In the genomic region with DNA sequence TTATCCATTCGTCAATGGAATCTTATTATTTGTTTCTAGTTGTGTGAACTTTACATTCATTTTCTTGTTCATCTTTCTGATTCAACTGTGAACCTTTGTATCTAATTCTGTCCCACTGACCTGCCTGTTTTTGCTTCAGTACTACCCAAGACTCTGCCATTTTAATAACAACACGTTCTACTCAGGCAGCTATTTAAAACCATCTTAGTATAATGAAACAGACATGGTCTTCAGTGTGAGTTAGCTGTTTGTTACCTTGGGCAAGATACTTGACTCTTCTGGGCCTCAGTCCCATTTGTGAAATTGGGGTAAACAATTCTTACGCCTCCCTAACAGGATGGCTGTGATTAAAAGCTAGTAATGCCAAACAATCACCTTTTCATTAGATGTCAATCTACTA, we compare ENCODE assay signal across 8 cellular contexts. TPM values are rescaled to one million over a fixed set of nuclear protein-coding genes. Genes with fewer than 3 reads are reported as not detected.
A peak's percentile ranks its signal among the peaks of the same experiment; 100 is the strongest.
DNase-seq lines count a peak whose midpoint lies in the region; ATAC-seq and TF ChIP-seq lines count a peak whose summit lies in the region.

No MANE protein-coding gene starts in this region.

- peaks cover 11% of the 10 kb centered on the region for H3K36me3 Mint-ChIP-seq in T-helper 1 cell treated with Interleukin-12 subunit alpha and Interleukin-12 subunit beta and Interleukin-4 antibody, amounts not matched to agents 30 μg/mL and 1 μg/mL, for 36 hours (ENCODE audit: low read depth)
- peaks cover 22% of the 10 kb centered on the region for H3K36me3 Mint-ChIP-seq in activated CD4-positive, alpha-beta memory T cell treated with anti-CD3 and anti-CD28 coated beads, Interleukin-2, amount 10 ng/mL, durations not matched to agents 7 days and 5 days (ENCODE audit: low read depth)

- H3K27me3 ChIP-seq in iPS-20b (ENCODE audit: insufficient read depth, low read length) (no peaks in the 10 kb centered on the region), stomach (no peaks in the 10 kb centered on the region)

- peaks cover 5% of the 10 kb centered on the region for H3K9me3 Mint-ChIP-seq in T-helper 1 cell treated with Interleukin-12 subunit alpha and Interleukin-12 subunit beta and Interleukin-4 antibody, amounts not matched to agents 30 μg/mL and 1 μg/mL, for 36 hours
- H3K9me3 Mint-ChIP-seq in activated CD4-positive, alpha-beta memory T cell treated with anti-CD3 and anti-CD28 coated beads, Interleukin-2, amount 10 ng/mL, durations not matched to agents 7 days and 5 days, result peaks cover 5% of the 10 kb centered on the region

- TF ChIP-seq POLR2A in stomach (IDR thresholded peaks at IDR 0.05), result no peak

- peaks cover 22% of the 10 kb centered on the region; the same call in 1 of the 2 replicates for H3K4me1 ChIP-seq in iPS-20b (ENCODE audit: insufficient read depth, low read length)
- H3K4me1 ChIP-seq in stomach, result peaks cover 21 to 60% (median 56%) of the 10 kb centered on the region in 4 donors

- CTCF ChIA-PET in activated CD4-positive, alpha-beta memory T cell treated with anti-CD3 and anti-CD28 coated beads, Interleukin-2, amount 10 ng/mL, durations not matched to agents 7 days and 5 days (lab: Charles Lee), result interaction anchor here (0.9 to 1.4 kb wide), 3 partner anchors 53 to 183 kb away, joined by 3 to 4 read pairs (median 3); no protein-coding TSS in a partner anchor

- intact Hi-C loops in stomach (cut with DNase I; ENCODE audit: low total_unique reads), result no loop called here

- H3K36me3 ChIP-seq in iPS-20b (ENCODE audit: insufficient read depth, low read depth, low read length), result peaks cover 17% of the 10 kb centered on the region; the same call in 1 of the 2 replicates
- peaks cover 0 to 7% (median 2%) of the 10 kb centered on the region in 4 donors for H3K36me3 ChIP-seq in stomach

- H3K4me3 Mint-ChIP-seq in T-helper 1 cell treated with Interleukin-12 subunit alpha and Interleukin-12 subunit beta and Interleukin-4 antibody, amounts not matched to agents 30 μg/mL and 1 μg/mL, for 36 hours, result peak overlapping the region; percentile 74
- no peak overlapping the region for H3K4me3 Mint-ChIP-seq in activated CD4-positive, alpha-beta memory T cell treated with anti-CD3 and anti-CD28 coated beads, Interleukin-2, amount 10 ng/mL, durations not matched to agents 7 days and 5 days

- H3K27ac ChIP-seq in iPS-20b (ENCODE audit: low read length), result no peak overlapping the region
- peak overlapping the region in 1 of 5 donors; percentile 96 for H3K27ac ChIP-seq in stomach

- H3K4me3 ChIP-seq in iPS-20b (ENCODE audit: low read length), result peak overlapping the region; percentile 85
- H3K4me3 ChIP-seq in stomach, result peak overlapping the region; percentile 83 to 98 (median 94)

- DNase-seq in T-helper 1 cell, result no peak
- no peak for DNase-seq in activated CD4-positive, alpha-beta memory T cell treated with anti-CD3 and anti-CD28 coated beads, Interleukin-2, amount 10 ng/mL, durations not matched to agents 7 days and 5 days
- DNase-seq in stomach, result no peak
- DNase-seq in NCI-H2196 treated with DMSO at 0.1 percent for 48 hours (lab: John Stamatoyannopoulos, UW; ENCODE audit: unreplicated experiment), result no peak

- ATAC-seq in HG03520 (IDR thresholded peaks at IDR 0.05; ENCODE audit: unreplicated experiment), result no peak
- ATAC-seq in GM21576 (IDR thresholded peaks at IDR 0.05; ENCODE audit: unreplicated experiment), result no peak

- 8 to 20% (median 15%) methylated on average over 3 of the region's 3 CpGs for WGBS in stomach, 5 donors

- TF ChIP-seq CTCF in stomach (IDR thresholded peaks at IDR 0.05), result no peak

- H3K27ac Mint-ChIP-seq in T-helper 1 cell treated with Interleukin-12 subunit alpha and Interleukin-12 subunit beta and Interleukin-4 antibody, amounts not matched to agents 30 μg/mL and 1 μg/mL, for 36 hours, result peak overlapping the region; percentile 15
- peak overlapping the region; percentile 76 for H3K27ac Mint-ChIP-seq in activated CD4-positive, alpha-beta memory T cell treated with anti-CD3 and anti-CD28 coated beads, Interleukin-2, amount 10 ng/mL, durations not matched to agents 7 days and 5 days

- POLR2A ChIA-PET in activated CD4-positive, alpha-beta memory T cell treated with anti-CD3 and anti-CD28 coated beads, Interleukin-2, amount 10 ng/mL, durations not matched to agents 7 days and 5 days (lab: Charles Lee), result interaction anchor here (0.9 to 1.9 kb wide), 6 partner anchors 8 to 256 kb away, joined by 3 to 8 read pairs (median 4); partner anchors contain the start of genes RAMAC, TM6SF1 and WHAMM

- H3K27me3 Mint-ChIP-seq in T-helper 1 cell treated with Interleukin-12 subunit alpha and Interleukin-12 subunit beta and Interleukin-4 antibody, amounts not matched to agents 30 μg/mL and 1 μg/mL, for 36 hours (ENCODE audit: low read depth), result no peaks in the 10 kb centered on the region
- no peaks in the 10 kb centered on the region for H3K27me3 Mint-ChIP-seq in activated CD4-positive, alpha-beta memory T cell treated with anti-CD3 and anti-CD28 coated beads, Interleukin-2, amount 10 ng/mL, durations not matched to agents 7 days and 5 days

- no peak for TF ChIP-seq EP300 in stomach (IDR thresholded peaks at IDR 0.05)

- peak overlapping the region; percentile 89; the same call in 1 of the 2 replicates for H3K9ac ChIP-seq in iPS-20b (ENCODE audit: low read depth, low read length)

- peaks cover 5% of the 10 kb centered on the region; the same call in 1 of the 2 replicates for H3K9me3 ChIP-seq in iPS-20b (ENCODE audit: insufficient read depth, low read depth, low read length)
- H3K9me3 ChIP-seq in stomach, result peaks cover 0 to 4% (median 0%) of the 10 kb centered on the region in 4 donors

- peaks cover 21% of the 10 kb centered on the region for H3K4me1 Mint-ChIP-seq in T-helper 1 cell treated with Interleukin-12 subunit alpha and Interleukin-12 subunit beta and Interleukin-4 antibody, amounts not matched to agents 30 μg/mL and 1 μg/mL, for 36 hours (ENCODE audit: low read depth)
- peaks cover 20% of the 10 kb centered on the region for H3K4me1 Mint-ChIP-seq in activated CD4-positive, alpha-beta memory T cell treated with anti-CD3 and anti-CD28 coated beads, Interleukin-2, amount 10 ng/mL, durations not matched to agents 7 days and 5 days

RNA-seq across cellular contexts. Expression of gene BTBD1, which starts 1.6 kb away (rescaled TPM):
- 10 to 100 TPM; 55.0 to 58.6 TPM for total RNA-seq in activated CD4-positive, alpha-beta memory T cell treated with anti-CD3 and anti-CD28 coated beads, Interleukin-2, amount 10 ng/mL, durations not matched to agents 7 days and 5 days
- 10 to 100 TPM; 41.5 to 94.4 (median 61.8) TPM for total RNA-seq in stomach
- 10 to 100 TPM; 13.2 to 34.1 (median 20.3) TPM for polyA plus RNA-seq in stomach

RNA-seq across cellular contexts. Expression of gene TM6SF1, which starts 42.0 kb away (rescaled TPM):
- total RNA-seq in activated CD4-positive, alpha-beta memory T cell treated with anti-CD3 and anti-CD28 coated beads, Interleukin-2, amount 10 ng/mL, durations not matched to agents 7 days and 5 days, result 10 to 100 TPM; 20.4 to 22.0 TPM
- 1 to 10 TPM in 2 of 5 donors, not detected in 3; 2.4 to 7.7 TPM for total RNA-seq in stomach
- 1 to 10 TPM in 2 of 3 donors, under 1 TPM in 1; 0.75 to 2.1 (median 1.1) TPM for polyA plus RNA-seq in stomach

RNA-seq across cellular contexts. Expression of gene C15orf40, which starts 54.0 kb away (rescaled TPM):
- total RNA-seq in activated CD4-positive, alpha-beta memory T cell treated with anti-CD3 and anti-CD28 coated beads, Interleukin-2, amount 10 ng/mL, durations not matched to agents 7 days and 5 days, result 10 to 100 TPM; 23.8 to 25.5 TPM
- 10 to 100 TPM in 3 of 5 donors, 1 to 10 TPM in 2; 2.3 to 17.0 (median 11.9) TPM for total RNA-seq in stomach
- polyA plus RNA-seq in stomach, result 10 to 100 TPM; 20.0 to 40.9 (median 20.1) TPM
